ENCODE assay signal across 1 cellular context in the genomic region with DNA sequence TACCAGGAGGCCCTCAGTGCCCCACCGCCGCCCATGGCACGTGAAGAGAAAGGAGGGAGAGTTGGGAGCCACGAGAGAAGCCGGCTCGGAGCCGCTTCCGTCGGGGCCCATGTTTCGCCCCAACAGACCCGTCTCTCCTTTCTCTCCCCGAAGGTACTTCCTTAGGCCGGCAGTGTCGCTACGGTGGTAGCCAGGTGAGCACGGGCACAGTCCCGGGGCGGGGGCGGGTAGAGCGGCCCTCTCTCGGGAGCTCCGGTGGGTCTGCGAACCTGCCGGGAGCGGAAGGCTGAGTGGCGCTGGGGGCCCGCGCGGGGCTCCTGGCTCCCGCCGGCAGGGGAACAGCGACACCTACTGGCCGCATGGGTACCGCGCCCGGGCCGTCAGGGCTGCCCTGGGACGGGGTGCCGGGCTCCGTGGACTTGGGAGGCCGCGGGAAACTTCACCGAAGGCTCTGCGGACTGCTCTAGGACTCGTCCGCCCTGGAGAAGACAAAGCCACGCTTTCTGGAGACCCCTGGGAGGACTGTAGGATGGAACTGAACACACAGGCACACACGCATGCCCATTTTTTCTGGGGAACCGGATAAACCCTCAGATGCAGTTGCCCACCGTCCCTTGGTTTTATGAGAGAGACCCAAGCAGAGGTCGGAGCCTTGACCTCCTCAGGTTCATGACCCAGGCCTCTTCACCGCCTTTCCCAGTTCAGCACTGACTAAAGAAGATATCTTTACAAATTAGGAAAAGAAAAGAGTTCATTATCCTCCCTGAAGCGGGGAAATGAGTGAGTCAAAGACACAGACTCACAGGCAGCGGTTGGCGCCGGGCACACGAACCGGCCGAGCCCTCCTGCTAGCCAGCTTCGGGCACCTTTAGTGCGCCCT.
TF ChIP-seq lines count a peak whose summit lies in the region.

No MANE protein-coding gene starts in this region.

TF ChIP-seq in HepG2, 621 proteins besides CTCF, POLR2A, EP300 and RAD21 (continued from another document and continues in another):
- TF ChIP-seq, protein P1, sequence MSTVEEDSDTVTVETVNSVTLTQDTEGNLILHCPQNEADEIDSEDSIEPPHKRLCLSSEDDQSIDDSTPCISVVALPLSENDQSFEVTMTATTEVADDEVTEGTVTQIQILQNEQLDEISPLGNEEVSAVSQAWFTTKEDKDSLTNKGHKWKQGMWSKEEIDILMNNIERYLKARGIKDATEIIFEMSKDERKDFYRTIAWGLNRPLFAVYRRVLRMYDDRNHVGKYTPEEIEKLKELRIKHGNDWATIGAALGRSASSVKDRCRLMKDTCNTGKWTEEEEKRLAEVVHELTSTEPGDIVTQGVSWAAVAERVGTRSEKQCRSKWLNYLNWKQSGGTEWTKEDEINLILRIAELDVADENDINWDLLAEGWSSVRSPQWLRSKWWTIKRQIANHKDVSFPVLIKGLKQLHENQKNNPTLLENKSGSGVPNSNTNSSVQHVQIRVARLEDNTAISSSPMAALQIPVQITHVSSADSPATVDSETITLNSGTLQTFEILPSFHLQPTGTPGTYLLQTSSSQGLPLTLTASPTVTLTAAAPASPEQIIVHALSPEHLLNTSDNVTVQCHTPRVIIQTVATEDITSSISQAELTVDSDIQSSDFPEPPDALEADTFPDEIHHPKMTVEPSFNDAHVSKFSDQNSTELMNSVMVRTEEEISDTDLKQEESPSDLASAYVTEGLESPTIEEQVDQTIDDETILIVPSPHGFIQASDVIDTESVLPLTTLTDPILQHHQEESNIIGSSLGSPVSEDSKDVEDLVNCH (CRISPR knock-in tag; IDR thresholded peaks at IDR 0.05): no peak
- TF ChIP-seq, protein P2, sequence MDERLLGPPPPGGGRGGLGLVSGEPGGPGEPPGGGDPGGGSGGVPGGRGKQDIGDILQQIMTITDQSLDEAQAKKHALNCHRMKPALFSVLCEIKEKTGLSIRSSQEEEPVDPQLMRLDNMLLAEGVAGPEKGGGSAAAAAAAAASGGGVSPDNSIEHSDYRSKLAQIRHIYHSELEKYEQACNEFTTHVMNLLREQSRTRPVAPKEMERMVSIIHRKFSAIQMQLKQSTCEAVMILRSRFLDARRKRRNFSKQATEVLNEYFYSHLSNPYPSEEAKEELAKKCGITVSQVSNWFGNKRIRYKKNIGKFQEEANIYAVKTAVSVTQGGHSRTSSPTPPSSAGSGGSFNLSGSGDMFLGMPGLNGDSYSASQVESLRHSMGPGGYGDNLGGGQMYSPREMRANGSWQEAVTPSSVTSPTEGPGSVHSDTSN (CRISPR knock-in tag; IDR thresholded peaks at IDR 0.05): no peak
- TF ChIP-seq, protein P3, sequence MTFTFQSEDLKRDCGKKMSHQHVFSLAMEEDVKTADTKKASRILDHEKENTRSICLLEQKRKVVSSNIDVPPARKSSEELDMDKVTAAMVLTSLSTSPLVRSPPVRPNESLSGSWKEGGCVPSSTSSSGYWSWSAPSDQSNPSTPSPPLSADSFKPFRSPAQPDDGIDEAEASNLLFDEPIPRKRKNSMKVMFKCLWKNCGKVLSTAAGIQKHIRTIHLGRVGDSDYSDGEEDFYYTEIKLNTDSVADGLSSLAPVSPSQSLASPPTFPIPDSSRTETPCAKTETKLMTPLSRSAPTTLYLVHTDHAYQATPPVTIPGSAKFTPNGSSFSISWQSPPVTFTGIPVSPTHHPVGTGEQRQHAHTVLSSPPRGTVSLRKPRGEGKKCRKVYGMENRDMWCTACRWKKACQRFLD (CRISPR knock-in tag; IDR thresholded peaks at IDR 0.05; ENCODE audit: borderline replicate concordance): no peak
- TF ChIP-seq ZMYM4 (CRISPR knock-in tag; IDR thresholded peaks at IDR 0.05) (peak; percentile 37; the same call in 1 of the 2 replicates), ZNF124 (CRISPR knock-in tag; IDR thresholded peaks at IDR 0.05) (no peak), YEATS4 (CRISPR knock-in tag; IDR thresholded peaks at IDR 0.05; ENCODE audit: borderline replicate concordance) (no peak), SP2 (CRISPR knock-in tag; IDR thresholded peaks at IDR 0.05) (no peak), ZNF337 (CRISPR knock-in tag; IDR thresholded peaks at IDR 0.05; ENCODE audit: borderline replicate concordance, low read depth) (no peak), NR1H2 (CRISPR knock-in tag; IDR thresholded peaks at IDR 0.05; ENCODE audit: borderline replicate concordance, low read depth) (no peak), NR2C2 (CRISPR knock-in tag; IDR thresholded peaks at IDR 0.05; ENCODE audit: borderline replicate concordance) (no peak), PRPF4 (IDR thresholded peaks at IDR 0.05; ENCODE audit: low read depth, low read length, poor library complexity, severe bottlenecking) (no peak), ISL2 (CRISPR knock-in tag; IDR thresholded peaks at IDR 0.05) (no peak), SMARCC2 (IDR thresholded peaks at IDR 0.05) (no peak), ZNF709 (CRISPR knock-in tag; IDR thresholded peaks at IDR 0.05) (no peak), YY1 (IDR thresholded peaks at IDR 0.05; ENCODE audit: insufficient read depth, insufficient replicate concordance, low read depth, low read length) (peak; percentile 38), ESRRA (CRISPR knock-in tag; IDR thresholded peaks at IDR 0.05; ENCODE audit: low read depth) (no peak), TGIF2 (CRISPR knock-in tag; IDR thresholded peaks at IDR 0.05) (no peak), ZSCAN22 (CRISPR knock-in tag; IDR thresholded peaks at IDR 0.05) (no peak), FOSL1 (CRISPR knock-in tag; IDR thresholded peaks at IDR 0.05; ENCODE audit: borderline replicate concordance) (no peak), MATR3 (CRISPR knock-in tag; IDR thresholded peaks at IDR 0.05) (no peak), FOXK2 (IDR thresholded peaks at IDR 0.05) (no peak), HDAC2 (CRISPR knock-in tag; IDR thresholded peaks at IDR 0.05) (no peak), ZNF547 (CRISPR knock-in tag; IDR thresholded peaks at IDR 0.05) (peak; percentile 28; the same call in 1 of the 2 replicates)
- TF ChIP-seq, protein P4, sequence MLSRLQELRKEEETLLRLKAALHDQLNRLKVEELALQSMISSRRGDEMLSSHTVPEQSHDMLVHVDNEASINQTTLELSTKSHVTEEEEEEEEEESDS (CRISPR knock-in tag; IDR thresholded peaks at IDR 0.05; ENCODE audit: borderline replicate concordance): no peak
- TF ChIP-seq, protein P5, sequence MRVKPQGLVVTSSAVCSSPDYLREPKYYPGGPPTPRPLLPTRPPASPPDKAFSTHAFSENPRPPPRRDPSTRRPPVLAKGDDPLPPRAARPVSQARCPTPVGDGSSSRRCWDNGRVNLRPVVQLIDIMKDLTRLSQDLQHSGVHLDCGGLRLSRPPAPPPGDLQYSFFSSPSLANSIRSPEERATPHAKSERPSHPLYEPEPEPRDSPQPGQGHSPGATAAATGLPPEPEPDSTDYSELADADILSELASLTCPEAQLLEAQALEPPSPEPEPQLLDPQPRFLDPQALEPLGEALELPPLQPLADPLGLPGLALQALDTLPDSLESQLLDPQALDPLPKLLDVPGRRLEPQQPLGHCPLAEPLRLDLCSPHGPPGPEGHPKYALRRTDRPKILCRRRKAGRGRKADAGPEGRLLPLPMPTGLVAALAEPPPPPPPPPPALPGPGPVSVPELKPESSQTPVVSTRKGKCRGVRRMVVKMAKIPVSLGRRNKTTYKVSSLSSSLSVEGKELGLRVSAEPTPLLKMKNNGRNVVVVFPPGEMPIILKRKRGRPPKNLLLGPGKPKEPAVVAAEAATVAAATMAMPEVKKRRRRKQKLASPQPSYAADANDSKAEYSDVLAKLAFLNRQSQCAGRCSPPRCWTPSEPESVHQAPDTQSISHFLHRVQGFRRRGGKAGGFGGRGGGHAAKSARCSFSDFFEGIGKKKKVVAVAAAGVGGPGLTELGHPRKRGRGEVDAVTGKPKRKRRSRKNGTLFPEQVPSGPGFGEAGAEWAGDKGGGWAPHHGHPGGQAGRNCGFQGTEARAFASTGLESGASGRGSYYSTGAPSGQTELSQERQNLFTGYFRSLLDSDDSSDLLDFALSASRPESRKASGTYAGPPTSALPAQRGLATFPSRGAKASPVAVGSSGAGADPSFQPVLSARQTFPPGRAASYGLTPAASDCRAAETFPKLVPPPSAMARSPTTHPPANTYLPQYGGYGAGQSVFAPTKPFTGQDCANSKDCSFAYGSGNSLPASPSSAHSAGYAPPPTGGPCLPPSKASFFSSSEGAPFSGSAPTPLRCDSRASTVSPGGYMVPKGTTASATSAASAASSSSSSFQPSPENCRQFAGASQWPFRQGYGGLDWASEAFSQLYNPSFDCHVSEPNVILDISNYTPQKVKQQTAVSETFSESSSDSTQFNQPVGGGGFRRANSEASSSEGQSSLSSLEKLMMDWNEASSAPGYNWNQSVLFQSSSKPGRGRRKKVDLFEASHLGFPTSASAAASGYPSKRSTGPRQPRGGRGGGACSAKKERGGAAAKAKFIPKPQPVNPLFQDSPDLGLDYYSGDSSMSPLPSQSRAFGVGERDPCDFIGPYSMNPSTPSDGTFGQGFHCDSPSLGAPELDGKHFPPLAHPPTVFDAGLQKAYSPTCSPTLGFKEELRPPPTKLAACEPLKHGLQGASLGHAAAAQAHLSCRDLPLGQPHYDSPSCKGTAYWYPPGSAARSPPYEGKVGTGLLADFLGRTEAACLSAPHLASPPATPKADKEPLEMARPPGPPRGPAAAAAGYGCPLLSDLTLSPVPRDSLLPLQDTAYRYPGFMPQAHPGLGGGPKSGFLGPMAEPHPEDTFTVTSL (CRISPR knock-in tag; IDR thresholded peaks at IDR 0.05; ENCODE audit: borderline replicate concordance): no peak
- TF ChIP-seq, protein P6, sequence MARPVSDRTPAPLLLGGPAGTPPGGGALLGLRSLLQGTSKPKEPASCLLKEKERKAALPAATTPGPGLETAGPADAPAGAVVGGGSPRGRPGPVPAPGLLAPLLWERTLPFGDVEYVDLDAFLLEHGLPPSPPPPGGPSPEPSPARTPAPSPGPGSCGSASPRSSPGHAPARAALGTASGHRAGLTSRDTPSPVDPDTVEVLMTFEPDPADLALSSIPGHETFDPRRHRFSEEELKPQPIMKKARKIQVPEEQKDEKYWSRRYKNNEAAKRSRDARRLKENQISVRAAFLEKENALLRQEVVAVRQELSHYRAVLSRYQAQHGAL (CRISPR knock-in tag; IDR thresholded peaks at IDR 0.05; ENCODE audit: not compliant biosample characterization): no peak
- TF ChIP-seq, protein P7, sequence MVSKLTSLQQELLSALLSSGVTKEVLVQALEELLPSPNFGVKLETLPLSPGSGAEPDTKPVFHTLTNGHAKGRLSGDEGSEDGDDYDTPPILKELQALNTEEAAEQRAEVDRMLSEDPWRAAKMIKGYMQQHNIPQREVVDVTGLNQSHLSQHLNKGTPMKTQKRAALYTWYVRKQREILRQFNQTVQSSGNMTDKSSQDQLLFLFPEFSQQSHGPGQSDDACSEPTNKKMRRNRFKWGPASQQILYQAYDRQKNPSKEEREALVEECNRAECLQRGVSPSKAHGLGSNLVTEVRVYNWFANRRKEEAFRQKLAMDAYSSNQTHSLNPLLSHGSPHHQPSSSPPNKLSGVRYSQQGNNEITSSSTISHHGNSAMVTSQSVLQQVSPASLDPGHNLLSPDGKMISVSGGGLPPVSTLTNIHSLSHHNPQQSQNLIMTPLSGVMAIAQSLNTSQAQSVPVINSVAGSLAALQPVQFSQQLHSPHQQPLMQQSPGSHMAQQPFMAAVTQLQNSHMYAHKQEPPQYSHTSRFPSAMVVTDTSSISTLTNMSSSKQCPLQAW (CRISPR knock-in tag; IDR thresholded peaks at IDR 0.05): peak; percentile 47; the same call in 1 of the 2 replicates
- TF ChIP-seq, protein P8, sequence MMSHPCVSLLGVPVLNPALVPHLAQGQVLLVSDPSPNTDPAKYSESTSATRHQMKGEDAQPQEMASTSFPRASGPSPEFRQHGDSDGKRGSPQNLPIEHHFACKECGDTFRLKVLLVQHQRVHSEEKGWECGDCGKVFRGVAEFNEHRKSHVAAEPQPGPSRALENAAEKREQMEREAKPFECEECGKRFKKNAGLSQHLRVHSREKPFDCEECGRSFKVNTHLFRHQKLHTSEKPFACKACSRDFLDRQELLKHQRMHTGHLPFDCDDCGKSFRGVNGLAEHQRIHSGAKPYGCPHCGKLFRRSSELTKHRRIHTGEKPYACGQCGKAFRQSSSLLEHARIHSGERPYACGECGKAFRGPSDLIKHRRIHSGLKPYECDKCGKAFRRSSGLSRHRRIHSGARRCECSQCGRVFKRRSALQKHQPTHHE (CRISPR knock-in tag; IDR thresholded peaks at IDR 0.05; ENCODE audit: borderline replicate concordance): no peak
- TF ChIP-seq, protein P9, sequence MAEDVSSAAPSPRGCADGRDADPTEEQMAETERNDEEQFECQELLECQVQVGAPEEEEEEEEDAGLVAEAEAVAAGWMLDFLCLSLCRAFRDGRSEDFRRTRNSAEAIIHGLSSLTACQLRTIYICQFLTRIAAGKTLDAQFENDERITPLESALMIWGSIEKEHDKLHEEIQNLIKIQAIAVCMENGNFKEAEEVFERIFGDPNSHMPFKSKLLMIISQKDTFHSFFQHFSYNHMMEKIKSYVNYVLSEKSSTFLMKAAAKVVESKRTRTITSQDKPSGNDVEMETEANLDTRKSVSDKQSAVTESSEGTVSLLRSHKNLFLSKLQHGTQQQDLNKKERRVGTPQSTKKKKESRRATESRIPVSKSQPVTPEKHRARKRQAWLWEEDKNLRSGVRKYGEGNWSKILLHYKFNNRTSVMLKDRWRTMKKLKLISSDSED (CRISPR knock-in tag; IDR thresholded peaks at IDR 0.05): no peak
- TF ChIP-seq, protein P10, sequence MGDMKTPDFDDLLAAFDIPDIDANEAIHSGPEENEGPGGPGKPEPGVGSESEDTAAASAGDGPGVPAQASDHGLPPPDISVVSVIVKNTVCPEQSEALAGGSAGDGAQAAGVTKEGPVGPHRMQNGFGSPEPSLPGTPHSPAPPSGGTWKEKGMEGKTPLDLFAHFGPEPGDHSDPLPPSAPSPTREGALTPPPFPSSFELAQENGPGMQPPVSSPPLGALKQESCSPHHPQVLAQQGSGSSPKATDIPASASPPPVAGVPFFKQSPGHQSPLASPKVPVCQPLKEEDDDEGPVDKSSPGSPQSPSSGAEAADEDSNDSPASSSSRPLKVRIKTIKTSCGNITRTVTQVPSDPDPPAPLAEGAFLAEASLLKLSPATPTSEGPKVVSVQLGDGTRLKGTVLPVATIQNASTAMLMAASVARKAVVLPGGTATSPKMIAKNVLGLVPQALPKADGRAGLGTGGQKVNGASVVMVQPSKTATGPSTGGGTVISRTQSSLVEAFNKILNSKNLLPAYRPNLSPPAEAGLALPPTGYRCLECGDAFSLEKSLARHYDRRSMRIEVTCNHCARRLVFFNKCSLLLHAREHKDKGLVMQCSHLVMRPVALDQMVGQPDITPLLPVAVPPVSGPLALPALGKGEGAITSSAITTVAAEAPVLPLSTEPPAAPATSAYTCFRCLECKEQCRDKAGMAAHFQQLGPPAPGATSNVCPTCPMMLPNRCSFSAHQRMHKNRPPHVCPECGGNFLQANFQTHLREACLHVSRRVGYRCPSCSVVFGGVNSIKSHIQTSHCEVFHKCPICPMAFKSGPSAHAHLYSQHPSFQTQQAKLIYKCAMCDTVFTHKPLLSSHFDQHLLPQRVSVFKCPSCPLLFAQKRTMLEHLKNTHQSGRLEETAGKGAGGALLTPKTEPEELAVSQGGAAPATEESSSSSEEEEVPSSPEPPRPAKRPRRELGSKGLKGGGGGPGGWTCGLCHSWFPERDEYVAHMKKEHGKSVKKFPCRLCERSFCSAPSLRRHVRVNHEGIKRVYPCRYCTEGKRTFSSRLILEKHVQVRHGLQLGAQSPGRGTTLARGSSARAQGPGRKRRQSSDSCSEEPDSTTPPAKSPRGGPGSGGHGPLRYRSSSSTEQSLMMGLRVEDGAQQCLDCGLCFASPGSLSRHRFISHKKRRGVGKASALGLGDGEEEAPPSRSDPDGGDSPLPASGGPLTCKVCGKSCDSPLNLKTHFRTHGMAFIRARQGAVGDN (CRISPR knock-in tag; IDR thresholded peaks at IDR 0.05): peak; percentile 48
